8 cellular contexts compared by ENCODE assay signal in genomic region chr2:61176755-61177726, GRCh38. TPM values are rescaled to one million over a fixed set of nuclear protein-coding genes. Genes with fewer than 3 reads are reported as not detected.
A peak's percentile ranks its signal among the peaks of the same experiment; 100 is the strongest.
DNase-seq lines count a peak whose midpoint lies in the region; ATAC-seq, FAIRE-seq and TF ChIP-seq lines count a peak whose summit lies in the region.

No MANE protein-coding gene starts in this region.

- DNase-seq in H54 (ENCODE audit: insufficient read length, low spot score) (peak; percentile 95), LoVo (ENCODE audit: low spot score) (peak; percentile 89), RPMI8226 (peak; percentile 94), fibroblast of peridontal ligament (ENCODE audit: extremely low read depth) (peak; percentile 87)
- peak; percentile 92 for DNase-seq in activated T-helper 2 cell treated with anti-CD3 and anti-CD28 coated beads, Interferon-gamma antibody, Interleukin-2, Interleukin-4, amounts not matched to agents 10 μg/mL and 5 μg/mL and 100 μg/mL, durations not matched to agents 14 hours and 24 hours and 36 hours (ENCODE audit: low spot score)
- DNase-seq in natural killer cell treated with Interleukin-12 subunit alpha and Interleukin-12 subunit beta and Interleukin-15 and Interleukin-18, amount 100 ng/mL, for 72 hours (ENCODE audit: low spot score) = peak; percentile 94
- peak; percentile 93 for DNase-seq in stimulated activated naive CD4-positive, alpha-beta T cell treated with Interleukin-2 at 50 U/mL for 16 hours (lab: John Stamatoyannopoulos, UW)

- H3K27me3 Mint-ChIP-seq in activated T-helper 2 cell treated with anti-CD3 and anti-CD28 coated beads, Interferon-gamma antibody, Interleukin-2, Interleukin-4, amounts not matched to agents 10 μg/mL and 5 μg/mL and 100 μg/mL, durations not matched to agents 14 hours and 24 hours and 36 hours (ENCODE audit: low read depth) = peaks cover 6% of the 10 kb centered on the region
- no peaks in the 10 kb centered on the region for H3K27me3 Mint-ChIP-seq in natural killer cell treated with Interleukin-12 subunit alpha and Interleukin-12 subunit beta and Interleukin-15 and Interleukin-18, amount 100 ng/mL, for 72 hours

- TF ChIP-seq POLR2A in H54 (IDR thresholded peaks at IDR 0.05; ENCODE audit: low read depth, low read length) = peak; percentile 86

- no peaks in the 10 kb centered on the region for H3K9me3 Mint-ChIP-seq in activated T-helper 2 cell treated with anti-CD3 and anti-CD28 coated beads, Interferon-gamma antibody, Interleukin-2, Interleukin-4, amounts not matched to agents 10 μg/mL and 5 μg/mL and 100 μg/mL, durations not matched to agents 14 hours and 24 hours and 36 hours
- no peaks in the 10 kb centered on the region for H3K9me3 Mint-ChIP-seq in natural killer cell treated with Interleukin-12 subunit alpha and Interleukin-12 subunit beta and Interleukin-15 and Interleukin-18, amount 100 ng/mL, for 72 hours

- no peak for FAIRE-seq in H54 (lab: Jason Lieb, UNC)

- peaks cover 38% of the 10 kb centered on the region for H3K36me3 Mint-ChIP-seq in activated T-helper 2 cell treated with anti-CD3 and anti-CD28 coated beads, Interferon-gamma antibody, Interleukin-2, Interleukin-4, amounts not matched to agents 10 μg/mL and 5 μg/mL and 100 μg/mL, durations not matched to agents 14 hours and 24 hours and 36 hours (ENCODE audit: low read depth)
- H3K36me3 Mint-ChIP-seq in natural killer cell treated with Interleukin-12 subunit alpha and Interleukin-12 subunit beta and Interleukin-15 and Interleukin-18, amount 100 ng/mL, for 72 hours = peaks cover 17% of the 10 kb centered on the region

- peaks cover 7% of the 10 kb centered on the region; the same call in 1 of the 2 replicates for H3K36me3 ChIP-seq in ES-I3 (ENCODE audit: insufficient read depth, low read length)

- H3K4me3 Mint-ChIP-seq in activated T-helper 2 cell treated with anti-CD3 and anti-CD28 coated beads, Interferon-gamma antibody, Interleukin-2, Interleukin-4, amounts not matched to agents 10 μg/mL and 5 μg/mL and 100 μg/mL, durations not matched to agents 14 hours and 24 hours and 36 hours (ENCODE audit: low read depth) = peak overlapping the region; percentile 92
- peak overlapping the region; percentile 90 for H3K4me3 Mint-ChIP-seq in natural killer cell treated with Interleukin-12 subunit alpha and Interleukin-12 subunit beta and Interleukin-15 and Interleukin-18, amount 100 ng/mL, for 72 hours

- H3K4me1 ChIP-seq in ES-I3 (ENCODE audit: insufficient read depth, low read length) = peaks cover 14% of the 10 kb centered on the region

- intact Hi-C loops in activated T-helper 2 cell treated with anti-CD3 and anti-CD28 coated beads, Interferon-gamma antibody, Interleukin-2, Interleukin-4, amounts not matched to agents 10 μg/mL and 5 μg/mL and 100 μg/mL, durations not matched to agents 14 hours and 24 hours and 36 hours (cut with micrococcal nuclease) = loop anchor here (1.0 to 5.0 kb wide), 9 partner anchors 32 to 677 kb away; partner anchors contain the start of genes FAM161A, PAPOLG, PEX13 and SANBR

- peak overlapping the region; percentile 87 for H3K9ac ChIP-seq in ES-I3 (ENCODE audit: low read depth, low read length)

- peak overlapping the region; percentile 83 for H3K27ac Mint-ChIP-seq in activated T-helper 2 cell treated with anti-CD3 and anti-CD28 coated beads, Interferon-gamma antibody, Interleukin-2, Interleukin-4, amounts not matched to agents 10 μg/mL and 5 μg/mL and 100 μg/mL, durations not matched to agents 14 hours and 24 hours and 36 hours
- peak overlapping the region; percentile 76 to 91 for H3K27ac Mint-ChIP-seq in natural killer cell treated with Interleukin-12 subunit alpha and Interleukin-12 subunit beta and Interleukin-15 and Interleukin-18, amount 100 ng/mL, for 72 hours

- H3K4me1 Mint-ChIP-seq in activated T-helper 2 cell treated with anti-CD3 and anti-CD28 coated beads, Interferon-gamma antibody, Interleukin-2, Interleukin-4, amounts not matched to agents 10 μg/mL and 5 μg/mL and 100 μg/mL, durations not matched to agents 14 hours and 24 hours and 36 hours (ENCODE audit: low read depth) = peaks cover 43% of the 10 kb centered on the region
- peaks cover 47% of the 10 kb centered on the region in 2 donors for H3K4me1 Mint-ChIP-seq in natural killer cell treated with Interleukin-12 subunit alpha and Interleukin-12 subunit beta and Interleukin-15 and Interleukin-18, amount 100 ng/mL, for 72 hours (ENCODE audit: low read depth in 2 of 2)

- ATAC-seq in natural killer cell treated with Interleukin-12 subunit alpha and Interleukin-12 subunit beta and Interleukin-15 and Interleukin-18, amount 100 ng/mL, for 72 hours = peak; percentile 95 to 96

- H3K9me3 ChIP-seq in ES-I3 (ENCODE audit: control insufficient read depth, insufficient read depth, low read length) = no peaks in the 10 kb centered on the region

RNA-seq across cellular contexts. Expression of gene C2orf74, which starts 15.1 kb away (rescaled TPM):
- total RNA-seq in activated T-helper 2 cell treated with anti-CD3 and anti-CD28 coated beads, Interferon-gamma antibody, Interleukin-2, Interleukin-4, amounts not matched to agents 10 μg/mL and 5 μg/mL and 100 μg/mL, durations not matched to agents 14 hours and 24 hours and 36 hours = 7.7 and 7.9 TPM in 2 replicates
- total RNA-seq in natural killer cell treated with Interleukin-12 subunit alpha and Interleukin-12 subunit beta and Interleukin-15 and Interleukin-18, amount 100 ng/mL, for 72 hours = 10 to 100 TPM in 1 of 2 donors, 1 to 10 TPM in 1; 8.3 to 10.4 TPM

Comparison
In these comparisons a context has a peak if more than half of its experiments do, and no peak if none do; other contexts are left out.
1. Peak in every context shown above with its lines: DNase-seq and ATAC-seq.